8 cellular contexts compared by ENCODE assay signal in genomic region chr9:137590123-137590468, GRCh38. TPM values are rescaled to one million over a fixed set of nuclear protein-coding genes. Genes with fewer than 3 reads are reported as not detected.
A peak's percentile ranks its signal among the peaks of the same experiment; 100 is the strongest.
DNase-seq lines count a peak whose midpoint lies in the region; ATAC-seq and TF ChIP-seq lines count a peak whose summit lies in the region.

No MANE protein-coding gene starts in this region.

- H3K9me3 Mint-ChIP-seq in nephron progenitor cell = no peaks in the 10 kb centered on the region

- H3K36me3 ChIP-seq in KOPT-K1 (ENCODE audit: insufficient read depth, low read length) = peaks cover 40% of the 10 kb centered on the region
- H3K36me3 ChIP-seq in esophagus squamous epithelium = peaks cover 19 to 38% (median 22%) of the 10 kb centered on the region in 3 donors
- H3K36me3 ChIP-seq in skeletal muscle tissue (ENCODE audit: control insufficient read depth in 3 of 3, insufficient read depth in 3 of 3, low read length in 3 of 3) = peaks cover 26 to 27% (median 26%) of the 10 kb centered on the region in 3 donors

- no CpG with 5 or more reads among the region's 61 CpGs for WGBS in esophagus squamous epithelium, 2 donors

- H3K27ac ChIP-seq in KOPT-K1 (ENCODE audit: low read depth, low read length, poor library complexity, severe bottlenecking) (peak overlapping the region; percentile 47), esophagus squamous epithelium (peak overlapping the region; percentile 43 to 87 (median 82)), skeletal muscle tissue (ENCODE audit: low read depth, low read length) (no peak overlapping the region)

- peaks cover 37% of the 10 kb centered on the region for H3K4me1 Mint-ChIP-seq in nephron progenitor cell

- H3K9me3 ChIP-seq in KOPT-K1 (ENCODE audit: insufficient read depth, low read length, poor library complexity, severe bottlenecking) = no peaks in the 10 kb centered on the region
- no peaks in the 10 kb centered on the region for H3K9me3 ChIP-seq in esophagus squamous epithelium
- no peaks in the 10 kb centered on the region for H3K9me3 ChIP-seq in skeletal muscle tissue (ENCODE audit: control insufficient read depth in 3 of 3, low read length in 3 of 3)

- TF ChIP-seq CTCF in esophagus squamous epithelium (IDR thresholded peaks at IDR 0.05) = no peak
- TF ChIP-seq CTCF in nephron progenitor cell (IDR thresholded peaks at IDR 0.05) = no peak

- H3K27ac Mint-ChIP-seq in nephron progenitor cell = no peak overlapping the region

- H3K9ac ChIP-seq in skeletal muscle tissue (ENCODE audit: low read depth in 1 of 3, low read length in 3 of 3) = no peak overlapping the region

- H3K4me1 ChIP-seq in esophagus squamous epithelium (peaks cover 16 to 42% (median 19%) of the 10 kb centered on the region in 3 donors), skeletal muscle tissue (ENCODE audit: control insufficient read depth in 3 of 3, insufficient read depth in 3 of 3, low read length in 3 of 3) (peaks cover 12 to 23% (median 17%) of the 10 kb centered on the region in 3 donors)

- ATAC-seq in GM19395 (IDR thresholded peaks at IDR 0.05; ENCODE audit: unreplicated experiment) (peak; percentile 24), HG02852 (IDR thresholded peaks at IDR 0.05; ENCODE audit: unreplicated experiment) (no peak)

- intact Hi-C loops in esophagus squamous epithelium (cut with DNase I) = no loop called here

- TF ChIP-seq POLR2A in esophagus squamous epithelium (IDR thresholded peaks at IDR 0.05) = no peak

- H3K4me3 ChIP-seq in esophagus squamous epithelium (peak overlapping the region; percentile 49 to 82 (median 76)), skeletal muscle tissue (ENCODE audit: low read length in 3 of 3) (peak overlapping the region in 2 of 3 donors; percentile 43 to 45)

- H3K4me3 Mint-ChIP-seq in nephron progenitor cell = no peak overlapping the region

- no peaks in the 10 kb centered on the region for H3K27me3 ChIP-seq in esophagus squamous epithelium
- H3K27me3 ChIP-seq in skeletal muscle tissue (ENCODE audit: control insufficient read depth in 3 of 3, insufficient read depth in 3 of 3, low read length in 3 of 3) = no peaks in the 10 kb centered on the region

- DNase-seq in esophagus squamous epithelium (lab: John Stamatoyannopoulos, UW) (no peak), DMS79 (lab: John Stamatoyannopoulos, UW) (no peak), SKM-1 treated with dmso at 0.1 percent for 144 hours (lab: John Stamatoyannopoulos, UW; ENCODE audit: unreplicated experiment) (no peak), nephron progenitor cell (no peak)

- H3K36me3 Mint-ChIP-seq in nephron progenitor cell (ENCODE audit: low read depth) = peaks cover 31% of the 10 kb centered on the region

- no peaks in the 10 kb centered on the region for H3K27me3 Mint-ChIP-seq in nephron progenitor cell (ENCODE audit: low read depth, poor library complexity)

RNA-seq across cellular contexts. Expression of gene ZMYND19, which starts 0.2 kb away (rescaled TPM):
- total RNA-seq in esophagus squamous epithelium (10 to 100 TPM; 17.5 to 28.8 (median 25.2) TPM), skeletal muscle tissue (13.0 TPM)

RNA-seq across cellular contexts. Expression of gene DPH7, which starts 11.4 kb away (rescaled TPM):
- total RNA-seq in esophagus squamous epithelium (10 to 100 TPM; 13.4 to 32.2 (median 21.7) TPM), skeletal muscle tissue (13.0 TPM)

RNA-seq across cellular contexts. Expression of gene ARRDC1, which starts 15.4 kb away (rescaled TPM):
- total RNA-seq in esophagus squamous epithelium (100 to 1,000 TPM in 2 of 4 donors, 10 to 100 TPM in 2; 53.3 to 121 (median 89.6) TPM), skeletal muscle tissue (14.6 TPM)

RNA-seq across cellular contexts. Expression of gene EHMT1, which starts 28.7 kb away (rescaled TPM):
- 10 to 100 TPM; 42.8 to 87.0 (median 65.0) TPM for total RNA-seq in esophagus squamous epithelium
- total RNA-seq in skeletal muscle tissue = 43.3 TPM

RNA-seq across cellular contexts. Expression of gene MRPL41, which starts 38.4 kb away (rescaled TPM):
- 10 to 100 TPM; 31.6 to 48.6 (median 37.1) TPM for total RNA-seq in esophagus squamous epithelium
- total RNA-seq in skeletal muscle tissue = 32.9 TPM
